Comparison of ENCODE assay signal across 27 cellular contexts in the genomic region with DNA sequence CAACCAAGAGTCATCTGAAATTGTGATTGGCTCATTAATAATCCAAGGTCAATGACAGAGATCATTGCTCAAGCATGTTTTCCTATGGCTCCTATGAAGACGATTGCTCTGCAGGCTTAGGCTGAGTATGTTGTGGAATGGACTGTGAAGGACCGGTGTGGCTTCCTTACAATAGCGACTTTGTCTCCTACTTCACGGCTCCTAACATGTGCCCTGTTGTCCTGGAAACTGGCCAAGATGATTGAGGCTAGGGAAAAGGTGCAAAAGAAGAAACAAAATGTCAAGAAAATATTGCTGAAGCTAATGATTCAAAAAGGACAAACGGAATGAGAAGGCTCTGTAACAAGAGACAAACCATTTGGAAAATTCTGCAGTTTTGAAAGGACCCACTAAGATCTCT. TPM values are rescaled to one million over a fixed set of nuclear protein-coding genes. Genes with fewer than 3 reads are reported as not detected.
A peak's percentile ranks its signal among the peaks of the same experiment; 100 is the strongest.
DNase-seq lines count a peak whose midpoint lies in the region; ATAC-seq, FAIRE-seq and TF ChIP-seq lines count a peak whose summit lies in the region.
"Had no signal": no experiment of that assay in that cellular context is flagged by ENCODE, and none has a peak within 500 bp of the region (broad histone marks: within the 10 kb centered on the region; RNA-seq: fewer than 3 reads in every experiment).

No MANE protein-coding gene starts in this region.

- peak; percentile 7 for FAIRE-seq in bronchial epithelial cell (lab: Jason Lieb, UNC)
- FAIRE-seq: A204.1, GM12891, GM19239 had no signal

- WGBS in testis, 2 donors = 61 to 87% methylated on average over 5 of the region's 5 CpGs

- TF ChIP-seq CTCF in WTC11 (IDR thresholded peaks at IDR 0.05) (no peak), bronchial epithelial cell (IDR thresholded peaks at IDR 0.05; ENCODE audit: insufficient read depth, low read length, severe bottlenecking) (no peak), testis (IDR thresholded peaks at IDR 0.05) (no peak), HFFc6 (IDR thresholded peaks at IDR 0.05) (no peak)

- H3K36me3 ChIP-seq in bronchial epithelial cell (ENCODE audit: control insufficient read depth, insufficient read depth, low read length) = no peaks in the 10 kb centered on the region
- no peaks in the 10 kb centered on the region for H3K36me3 ChIP-seq in testis (ENCODE audit: low read depth, missing control alignments)
- H3K36me3 ChIP-seq: BE2C, BLaER1 had no signal

- CTCF ChIA-PET in WTC11 (lab: Charles Lee) = no interaction called here

- H3K27ac ChIP-seq in testis = no peak overlapping the region
- H3K27ac ChIP-seq: BLaER1 had no signal

- H3K4me1 Mint-ChIP-seq in WTC11 (peaks cover 12% of the 10 kb centered on the region), HFFc6 (ENCODE audit: low read depth) (no peaks in the 10 kb centered on the region)
- H3K4me1 Mint-ChIP-seq: CD14-positive monocyte; CD4-positive, alpha-beta memory T cell; CD4-positive, CD25-positive, alpha-beta regulatory T cell; CD8-positive, alpha-beta memory T cell had no signal

- in situ Hi-C loops in SK-MEL-5 (cut with HindIII; ENCODE audit: low pct_unique_long_range_greater_than_20kb, low sequenced_read_pairs) = no loop called here

- no peaks in the 10 kb centered on the region for H3K27me3 ChIP-seq in bronchial epithelial cell (ENCODE audit: control insufficient read depth, insufficient read depth, low read length)
- H3K27me3 ChIP-seq in testis = no peaks in the 10 kb centered on the region
- H3K27me3 ChIP-seq: BE2C, BLaER1 had no signal

- H3K36me3 Mint-ChIP-seq in WTC11 (peaks cover 7% of the 10 kb centered on the region; the same call in 1 of the 2 replicates), HFFc6 (ENCODE audit: low read depth) (no peaks in the 10 kb centered on the region)
- H3K36me3 Mint-ChIP-seq: CD14-positive monocyte; CD4-positive, alpha-beta memory T cell; CD4-positive, CD25-positive, alpha-beta regulatory T cell; CD8-positive, alpha-beta memory T cell had no signal

- TF ChIP-seq POLR2A in testis (IDR thresholded peaks at IDR 0.05) = no peak

- intact Hi-C loops in testis (cut with DNase I; ENCODE audit: low total_unique reads) = no loop called here

- H3K4me3 ChIP-seq in bronchial epithelial cell (ENCODE audit: low read depth, low read length) (no peak overlapping the region), testis (no peak overlapping the region)
- H3K4me3 ChIP-seq: BLaER1 had no signal

- H3K27ac Mint-ChIP-seq in WTC11 = peak overlapping the region; percentile 25
- no peak overlapping the region for H3K27ac Mint-ChIP-seq in HFFc6
- H3K27ac Mint-ChIP-seq: CD14-positive monocyte; CD4-positive, alpha-beta memory T cell; CD4-positive, CD25-positive, alpha-beta regulatory T cell; CD8-positive, alpha-beta memory T cell had no signal

- peaks cover 4% of the 10 kb centered on the region for H3K4me1 ChIP-seq in testis
- H3K4me1 ChIP-seq: BE2C had no signal

- POLR2A ChIA-PET in WTC11 (lab: Charles Lee) = no interaction called here

- H3K9me3 ChIP-seq in testis = no peaks in the 10 kb centered on the region
- H3K9me3 ChIP-seq: BE2C, BLaER1 had no signal

- H3K4me3 Mint-ChIP-seq in WTC11 (no peak overlapping the region), HFFc6 (no peak overlapping the region)
- H3K4me3 Mint-ChIP-seq: CD14-positive monocyte; CD4-positive, alpha-beta memory T cell; CD4-positive, CD25-positive, alpha-beta regulatory T cell; CD8-positive, alpha-beta memory T cell had no signal

- H3K9me3 Mint-ChIP-seq in WTC11 (peaks cover 5% of the 10 kb centered on the region), HFFc6 (peaks cover 34% of the 10 kb centered on the region)
- H3K9me3 Mint-ChIP-seq: CD14-positive monocyte had no signal

- H3K27me3 Mint-ChIP-seq in WTC11 (ENCODE audit: low read depth) (no peaks in the 10 kb centered on the region), HFFc6 (ENCODE audit: insufficient read depth) (no peaks in the 10 kb centered on the region)
- H3K27me3 Mint-ChIP-seq: CD4-positive, alpha-beta memory T cell; CD4-positive, CD25-positive, alpha-beta regulatory T cell; CD8-positive, alpha-beta memory T cell had no signal

- ATAC-seq in WTC11 (no peak), GM18861 (IDR thresholded peaks at IDR 0.05; ENCODE audit: unreplicated experiment) (no peak), GM18858 (IDR thresholded peaks at IDR 0.05; ENCODE audit: unreplicated experiment) (no peak)

- DNase-seq in SK-MEL-5 (ENCODE audit: low read depth, low spot score) (peak; percentile 84), WTC11 (ENCODE audit: low spot score) (no peak), bronchial epithelial cell (ENCODE audit: low read depth) (no peak), testis (peak; percentile 76), HFFc6 (no peak)
- DNase-seq: 8988T; ACHN; BE2C; C1 segment of cervical spinal cord; CD4-positive, alpha-beta memory T cell; CD4-positive, CD25-positive, alpha-beta regulatory T cell; CD8-positive, alpha-beta memory T cell; COR-L47; DMS 273 treated with DMSO at 0.1 percent for 48 hours; DMS153; DMS53; DMS79; DND-41; EL; GDM1 had no signal

TF ChIP-seq in WTC11, 78 proteins besides CTCF, POLR2A, EP300 and RAD21:
- TF ChIP-seq HMGA2 (CRISPR knock-in tag; IDR thresholded peaks at IDR 0.05) (no peak), TCF7 (CRISPR knock-in tag; IDR thresholded peaks at IDR 0.05; ENCODE audit: low read depth) (no peak), OVOL2 (CRISPR knock-in tag; IDR thresholded peaks at IDR 0.05; ENCODE audit: borderline replicate concordance) (no peak)
- TF ChIP-seq, protein P1, sequence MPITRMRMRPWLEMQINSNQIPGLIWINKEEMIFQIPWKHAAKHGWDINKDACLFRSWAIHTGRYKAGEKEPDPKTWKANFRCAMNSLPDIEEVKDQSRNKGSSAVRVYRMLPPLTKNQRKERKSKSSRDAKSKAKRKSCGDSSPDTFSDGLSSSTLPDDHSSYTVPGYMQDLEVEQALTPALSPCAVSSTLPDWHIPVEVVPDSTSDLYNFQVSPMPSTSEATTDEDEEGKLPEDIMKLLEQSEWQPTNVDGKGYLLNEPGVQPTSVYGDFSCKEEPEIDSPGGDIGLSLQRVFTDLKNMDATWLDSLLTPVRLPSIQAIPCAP (CRISPR knock-in tag; IDR thresholded peaks at IDR 0.05) = no peak

RNA-seq across cellular contexts. Expression of a gene that starts 24.3 kb away (rescaled TPM):
- total RNA-seq in SK-MEL-5 (2014; rRNA removed; shearing (Covaris generic)) = 27.5 and 28.5 TPM in 2 replicates
- 24.2 and 33.7 TPM in 2 replicates for polyA plus RNA-seq in SK-MEL-5 (2015; cell fraction: cytosol; rRNA removed)
- polyA plus RNA-seq in SK-MEL-5 (2015; cell fraction: nucleus; rRNA removed) = 18.4 and 19.4 TPM in 2 replicates
- total RNA-seq in WTC11 (2021) = 22.0 to 24.0 TPM (median 23.0 TPM) in 3 replicates
- total RNA-seq in bronchial epithelial cell = 0.26 TPM in 1 of 2 replicates, not detected in the other
- total RNA-seq in testis = 10 to 100 TPM; 69.1 to 93.8 TPM
- polyA plus RNA-seq in testis (ENCODE audit: insufficient read depth, low read depth, low replicate concordance) = 18.6 TPM
- 1 to 10 TPM in 2 of 6 experiments, under 1 TPM in 4; 0.19 to 1.3 (median 0.62) TPM for total RNA-seq in HFFc6 (2021; fragmentation: NEBNext Ultra II Directional; extraction: Animal tissue kit (Norgen Biotek cat#: 25700))

Comparison
In these comparisons a context has a peak if more than half of its experiments do, and no peak if none do; other contexts are left out.
1. DNase-seq: peak in SK-MEL-5 (single experiment) and testis (single experiment); none in WTC11 (single experiment), bronchial epithelial cell (single experiment) and HFFc6 (single experiment).
2. RNA of a gene that starts 24.3 kb away (total RNA-seq): 69.1 to 93.8 TPM in testis, 27.5 to 28.5 TPM in SK-MEL-5 and 22.0 to 24.0 TPM in WTC11; 0.19 to 1.3 TPM in HFFc6 and 0.26 TPM in bronchial epithelial cell; every median in the first group is over 10 times any median in the second.